8 cellular contexts compared by ENCODE assay signal in genomic region chr2:85419009-85419711, GRCh38. TPM values are rescaled to one million over a fixed set of nuclear protein-coding genes. Genes with fewer than 3 reads are reported as not detected.
DNase-seq lines count a peak whose midpoint lies in the region; ATAC-seq and TF ChIP-seq lines count a peak whose summit lies in the region.

No MANE protein-coding gene starts in this region.

- no peak for TF ChIP-seq POLR2A in adrenal gland (IDR thresholded peaks at IDR 0.05)
- TF ChIP-seq POLR2A in transverse colon (IDR thresholded peaks at IDR 0.05), result no peak

- H3K4me3 Mint-ChIP-seq in activated naive CD4-positive, alpha-beta T cell treated with anti-CD3 and anti-CD28 coated beads, Interleukin-2, amount 10 ng/mL, durations not matched to agents 7 days and 5 days, result peak overlapping the region; percentile 95

- peak overlapping the region; percentile 38 to 89 (median 56) for H3K4me3 ChIP-seq in adrenal gland
- H3K4me3 ChIP-seq in left lung, result peak overlapping the region; percentile 57 to 58
- H3K4me3 ChIP-seq in transverse colon, result peak overlapping the region; percentile 49 to 65 (median 62)

- peaks cover 21% of the 10 kb centered on the region for H3K27me3 Mint-ChIP-seq in activated naive CD4-positive, alpha-beta T cell treated with anti-CD3 and anti-CD28 coated beads, Interleukin-2, amount 10 ng/mL, durations not matched to agents 7 days and 5 days

- in situ Hi-C loops in transverse colon (cut with MboI; ENCODE audit: low pct_ligation_motif_present in 1 of 4, low pct_unique_long_range_greater_than_20kb in 1 of 4, low sequenced_read_pairs in 3 of 4), result no loop called here

- TF ChIP-seq EP300 in transverse colon (IDR thresholded peaks at IDR 0.05; ENCODE audit: low read depth), result no peak

- no peaks in the 10 kb centered on the region for H3K36me3 Mint-ChIP-seq in activated naive CD4-positive, alpha-beta T cell treated with anti-CD3 and anti-CD28 coated beads, Interleukin-2, amount 10 ng/mL, durations not matched to agents 7 days and 5 days

- WGBS in adrenal gland, 4 donors, result 49 to 66% (median 54%) methylated on average over 4 to 17 of the region's 17 CpGs
- WGBS in transverse colon (ENCODE audit: low coverage in 1 of 2), 2 donors, result 52 to 100% methylated on average over 1 to 17 of the region's 17 CpGs

- ATAC-seq in left lung (no peak), HG03378 (IDR thresholded peaks at IDR 0.05; ENCODE audit: unreplicated experiment) (no peak)

- no peaks in the 10 kb centered on the region for H3K27me3 ChIP-seq in adrenal gland
- no peaks in the 10 kb centered on the region for H3K27me3 ChIP-seq in left lung
- no peaks in the 10 kb centered on the region for H3K27me3 ChIP-seq in transverse colon

- H3K4me1 ChIP-seq in adrenal gland (replicated peaks in 1 of 2) (peaks cover 9 to 29% of the 10 kb centered on the region in 2 donors), left lung (peaks cover 21 to 57% of the 10 kb centered on the region in 2 donors), transverse colon (peaks cover 20 to 46% (median 33%) of the 10 kb centered on the region in 4 donors)

- H3K4me1 Mint-ChIP-seq in activated naive CD4-positive, alpha-beta T cell treated with anti-CD3 and anti-CD28 coated beads, Interleukin-2, amount 10 ng/mL, durations not matched to agents 7 days and 5 days, result peaks cover 49% of the 10 kb centered on the region

- peak overlapping the region; percentile 98 for H3K27ac Mint-ChIP-seq in activated naive CD4-positive, alpha-beta T cell treated with anti-CD3 and anti-CD28 coated beads, Interleukin-2, amount 10 ng/mL, durations not matched to agents 7 days and 5 days

- peak; percentile 29 for DNase-seq in activated naive CD4-positive, alpha-beta T cell treated with anti-CD3 and anti-CD28 coated beads, Interleukin-2, amount 10 ng/mL, durations not matched to agents 7 days and 5 days
- no peak for DNase-seq in activated naive CD4-positive, alpha-beta T cell (lab: John Stamatoyannopoulos, UW)
- DNase-seq in adrenal gland (peak in 1 of 7 donors; percentile 44), left lung (no peak), transverse colon (no peak), NCI-H524 treated with DMSO at 0.1 percent for 48 hours (lab: John Stamatoyannopoulos, UW) (no peak), iPS-NIHi11 (ENCODE audit: low spot score) (no peak)

- intact Hi-C loops in adrenal gland (cut with DNase I) (no loop called here), left lung (cut with DNase I) (loop anchor here in 1 of 2 donors (10.0 kb wide), 1 partner anchor 136 kb away; no protein-coding TSS in a partner anchor), transverse colon (cut with DNase I; ENCODE audit: low total_unique reads) (no loop called here)

- TF ChIP-seq CTCF in adrenal gland (IDR thresholded peaks at IDR 0.05), result peak in 1 of 6 experiments; percentile 1
- no peak for TF ChIP-seq CTCF in left lung (IDR thresholded peaks at IDR 0.05)
- no peak for TF ChIP-seq CTCF in transverse colon (IDR thresholded peaks at IDR 0.05)

- H3K9me3 ChIP-seq in adrenal gland (replicated peaks in 1 of 3) (no peaks in the 10 kb centered on the region), left lung (no peaks in the 10 kb centered on the region), transverse colon (no peaks in the 10 kb centered on the region)

- H3K36me3 ChIP-seq in adrenal gland (replicated peaks in 1 of 2) (no peaks in the 10 kb centered on the region), left lung (no peaks in the 10 kb centered on the region), transverse colon (no peaks in the 10 kb centered on the region)

- H3K27ac ChIP-seq in adrenal gland (peak overlapping the region; percentile 57 to 95 (median 83)), left lung (peak overlapping the region; percentile 87 to 90), transverse colon (peak overlapping the region; percentile 92 to 94 (median 92))

- CTCF ChIA-PET in activated naive CD4-positive, alpha-beta T cell treated with anti-CD3 and anti-CD28 coated beads, Interleukin-2, amount 10 ng/mL, durations not matched to agents 7 days and 5 days (lab: Charles Lee), result interaction anchor here (0.9 to 6.1 kb wide), 17 partner anchors 10 to 408 kb away, joined by 3 to 197 read pairs (median 5); partner anchors contain the start of genes ELMOD3, MAT2A and RETSAT

- no peaks in the 10 kb centered on the region for H3K9me3 Mint-ChIP-seq in activated naive CD4-positive, alpha-beta T cell treated with anti-CD3 and anti-CD28 coated beads, Interleukin-2, amount 10 ng/mL, durations not matched to agents 7 days and 5 days

RNA-seq across cellular contexts. Expression of gene SH2D6, which starts 0.6 kb away (rescaled TPM):
- 1 to 10 TPM in 1 of 8 donors, under 1 TPM in 2, not detected in 5; 0.69 to 1.4 (median 0.74) TPM for total RNA-seq in adrenal gland
- 1 to 10 TPM in 2 of 3 donors, under 1 TPM in 1; 0.53 to 4.2 (median 1.3) TPM for polyA plus RNA-seq in adrenal gland
- total RNA-seq in left lung, result under 1 TPM; 0.60 to 0.90 TPM
- 10 to 100 TPM in 2 of 4 donors, 1 to 10 TPM in 1, not detected in 1; 7.6 to 14.2 (median 11.4) TPM for total RNA-seq in transverse colon

RNA-seq across cellular contexts. Expression of gene CAPG, which starts 9.0 kb away (rescaled TPM):
- 100 to 1,000 TPM in 1 of 8 donors, 10 to 100 TPM in 7; 17.5 to 104 (median 41.4) TPM for total RNA-seq in adrenal gland
- polyA plus RNA-seq in adrenal gland, result 100 to 1,000 TPM in 1 of 3 donors, 10 to 100 TPM in 2; 13.8 to 192 (median 71.2) TPM
- total RNA-seq in left lung, result 100 to 1,000 TPM; 340 to 418 TPM
- 10 to 100 TPM; 18.3 to 92.1 (median 45.2) TPM for total RNA-seq in transverse colon
